In the genomic region with DNA sequence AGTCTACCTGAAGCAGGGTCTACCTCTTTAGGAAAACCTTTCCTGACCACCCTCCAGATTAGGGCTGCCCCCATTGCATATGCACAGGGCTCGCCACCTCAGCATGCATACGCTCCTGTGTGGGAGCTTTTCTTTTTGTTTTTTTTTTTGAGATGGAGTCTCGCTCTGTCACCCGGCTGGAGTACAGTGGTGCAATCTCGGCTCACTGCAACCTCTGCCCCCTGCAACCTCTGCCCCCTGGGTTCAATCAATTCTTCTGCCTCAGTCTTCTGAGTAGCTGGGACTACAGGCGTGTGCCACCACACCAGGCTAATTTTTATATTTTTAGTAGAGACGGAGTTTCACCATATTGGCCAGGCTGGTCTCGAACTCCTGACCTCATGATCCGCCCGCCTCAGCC, we compare ENCODE assay signal across 2 cellular contexts. TPM values are rescaled to one million over a fixed set of nuclear protein-coding genes. Genes with fewer than 3 reads are reported as not detected.
"Had no signal": no experiment of that assay in that cellular context is flagged by ENCODE, and none has a peak within 500 bp of the region (broad histone marks: within the 10 kb centered on the region; RNA-seq: fewer than 3 reads in every experiment).

No MANE protein-coding gene starts in this region.

RNA-seq across cellular contexts. Expression of a gene that starts 43.7 kb away (rescaled TPM):
- total RNA-seq: PC-3 had no signal
- polyA plus RNA-seq: SK-N-SH had no signal
